Comparison of ENCODE assay signal across 20 cellular contexts in genomic region chr7:70321016-70321415, GRCh38.
A peak's percentile ranks its signal among the peaks of the same experiment; 100 is the strongest.
DNase-seq lines count a peak whose midpoint lies in the region; ATAC-seq, FAIRE-seq and TF ChIP-seq lines count a peak whose summit lies in the region.
"Had no signal": no experiment of that assay in that cellular context is flagged by ENCODE, and none has a peak within 500 bp of the region (broad histone marks: within the 10 kb centered on the region; RNA-seq: fewer than 3 reads in every experiment).

No MANE protein-coding gene starts in this region.

- H3K4me3 Mint-ChIP-seq in MCF 10A (ENCODE audit: unreplicated experiment) = no peak overlapping the region
- H3K4me3 Mint-ChIP-seq in natural killer cell treated with Interleukin-12 subunit alpha and Interleukin-12 subunit beta and Interleukin-15 and Interleukin-18, amount 100 ng/mL, for 72 hours = no peak overlapping the region
- H3K4me3 Mint-ChIP-seq: CD14-positive monocyte; CD4-positive, alpha-beta memory T cell; GM23338 had no signal

- H4K20me1 ChIP-seq in mammary epithelial cell (ENCODE audit: insufficient read depth, low read length) (no peaks in the 10 kb centered on the region), K562 (replicated peaks; ENCODE audit: control insufficient read depth, insufficient read depth, low read length) (no peaks in the 10 kb centered on the region)
- H4K20me1 ChIP-seq: BLaER1 had no signal

- no peaks in the 10 kb centered on the region for H3K27me3 Mint-ChIP-seq in MCF 10A (ENCODE audit: insufficient read depth, unreplicated experiment)
- peaks cover 3 to 8% of the 10 kb centered on the region in 2 donors for H3K27me3 Mint-ChIP-seq in natural killer cell treated with Interleukin-12 subunit alpha and Interleukin-12 subunit beta and Interleukin-15 and Interleukin-18, amount 100 ng/mL, for 72 hours
- H3K27me3 Mint-ChIP-seq: CD4-positive, alpha-beta memory T cell had no signal

- peaks cover 31% of the 10 kb centered on the region for H3K4me1 ChIP-seq in mammary epithelial cell (ENCODE audit: insufficient read depth, low read length)
- no peaks in the 10 kb centered on the region for H3K4me1 ChIP-seq in K562 (replicated peaks in 1 of 2; ENCODE audit: control insufficient read depth in 2 of 2, insufficient read depth in 2 of 2, low read length in 2 of 2)
- peaks cover 34% of the 10 kb centered on the region for H3K4me1 ChIP-seq in foreskin keratinocyte
- H3K4me1 ChIP-seq: BLaER1 had no signal

- H3K79me2 ChIP-seq in mammary epithelial cell (ENCODE audit: insufficient read depth, low read length) = no peaks in the 10 kb centered on the region
- no peaks in the 10 kb centered on the region for H3K79me2 ChIP-seq in K562 (ENCODE audit: control insufficient read depth, insufficient read depth, low read length)

- TF ChIP-seq CTCF in mammary epithelial cell (conservative IDR thresholded peaks at IDR 0.05 in 1 of 2, IDR thresholded peaks at IDR 0.05 in 1 of 2; ENCODE audit: extremely low read depth in 1 of 2, insufficient read depth in 1 of 2, low read depth in 1 of 2, low read length in 2 of 2) (no peak), MCF 10A (IDR thresholded peaks at IDR 0.05; ENCODE audit: unreplicated experiment) (no peak), K562 (IDR thresholded peaks at IDR 0.05 in 2 of 3, conservative IDR thresholded peaks at IDR 0.05 in 1 of 3; ENCODE audit: insufficient read depth in 2 of 3, low read depth in 1 of 3, low read length in 3 of 3) (no peak), foreskin keratinocyte (conservative IDR thresholded peaks at IDR 0.05) (no peak)

- ATAC-seq in K562 (no peak), foreskin keratinocyte (no peak), HG03025 (IDR thresholded peaks at IDR 0.05; ENCODE audit: low FRiP score, unreplicated experiment) (no peak)
- ATAC-seq in natural killer cell treated with Interleukin-12 subunit alpha and Interleukin-12 subunit beta and Interleukin-15 and Interleukin-18, amount 100 ng/mL, for 72 hours = no peak
- ATAC-seq: GM23338 had no signal

- TF ChIP-seq POLR2A in K562 (conservative IDR thresholded peaks at IDR 0.05) = no peak

- H3K27ac Mint-ChIP-seq in MCF 10A (ENCODE audit: low read depth, unreplicated experiment) = no peak overlapping the region
- no peak overlapping the region for H3K27ac Mint-ChIP-seq in natural killer cell treated with Interleukin-12 subunit alpha and Interleukin-12 subunit beta and Interleukin-15 and Interleukin-18, amount 100 ng/mL, for 72 hours
- H3K27ac Mint-ChIP-seq: CD14-positive monocyte, GM23338 had no signal

- DNase-seq in mammary epithelial cell (peak; percentile 61), MCF 10A (ENCODE audit: unreplicated experiment) (no peak), K562 (ENCODE audit: extremely low read depth in 1 of 4, low spot score in 3 of 4) (no peak), foreskin keratinocyte (peak; percentile 27 to 54), frontal cortex (ENCODE audit: low spot score in 2 of 2) (no peak)
- DNase-seq in natural killer cell treated with Interleukin-12 subunit alpha and Interleukin-12 subunit beta and Interleukin-15 and Interleukin-18, amount 100 ng/mL, for 72 hours (ENCODE audit: low spot score) = no peak
- DNase-seq: 8988T; CD4-positive, alpha-beta memory T cell; HCEC 1CT; IMR-90 had no signal

- H3K9ac ChIP-seq in mammary epithelial cell (ENCODE audit: insufficient read depth, low read length) (no peak overlapping the region), K562 (ENCODE audit: insufficient read depth in 1 of 2, low read depth in 2 of 2, low read length in 2 of 2) (no peak overlapping the region)
- H3K9ac ChIP-seq: BLaER1 had no signal

- H3K36me3 ChIP-seq in mammary epithelial cell (ENCODE audit: insufficient read depth, low read length) = no peaks in the 10 kb centered on the region
- no peaks in the 10 kb centered on the region for H3K36me3 ChIP-seq in K562 (ENCODE audit: control insufficient read depth, insufficient read depth, low read length)

- H3K4me2 ChIP-seq in mammary epithelial cell (ENCODE audit: insufficient read depth, low read depth, low read length) (no peak overlapping the region), K562 (ENCODE audit: insufficient read depth, low read length) (no peak overlapping the region)
- H3K4me2 ChIP-seq: BLaER1, GM23338 had no signal

- peaks cover 25% of the 10 kb centered on the region for H3K9me3 Mint-ChIP-seq in MCF 10A (ENCODE audit: unreplicated experiment)
- no peaks in the 10 kb centered on the region for H3K9me3 Mint-ChIP-seq in natural killer cell treated with Interleukin-12 subunit alpha and Interleukin-12 subunit beta and Interleukin-15 and Interleukin-18, amount 100 ng/mL, for 72 hours
- H3K9me3 Mint-ChIP-seq: GM23338 had no signal

- no peaks in the 10 kb centered on the region for H3K27me3 ChIP-seq in mammary epithelial cell (ENCODE audit: insufficient read depth, low read length)
- no peaks in the 10 kb centered on the region for H3K27me3 ChIP-seq in K562 (ENCODE audit: control insufficient read depth in 2 of 2, insufficient read depth in 2 of 2, low read length in 2 of 2)
- no peaks in the 10 kb centered on the region for H3K27me3 ChIP-seq in foreskin keratinocyte
- H3K27me3 ChIP-seq: BLaER1 had no signal

- POLR2A ChIA-PET in MCF 10A (lab: Yijun Ruan, JAX) (no interaction called here), K562 (lab: Yijun Ruan, JAX) (no interaction called here)

- FAIRE-seq in K562 (lab: Jason Lieb, UNC) = no peak
- FAIRE-seq in frontal cortex (lab: Jason Lieb, UNC) = no peak
- FAIRE-seq: G401.6, GM12891, GM19239, H54, HTR-8/SVneo had no signal

- in situ Hi-C loops in mammary epithelial cell (cut with MboI; ENCODE audit: low sequenced_read_pairs in 2 of 2) = no loop called here
- in situ Hi-C loops in K562 (cut with MboI) = no loop called here

- no peaks in the 10 kb centered on the region for H3K9me3 ChIP-seq in mammary epithelial cell (replicated peaks; ENCODE audit: insufficient read depth, low read length)
- H3K9me3 ChIP-seq in K562 (replicated peaks; ENCODE audit: control insufficient read depth, insufficient read depth, low read depth, low read length) = no peaks in the 10 kb centered on the region
- H3K9me3 ChIP-seq: BLaER1 had no signal

- H3K36me3 Mint-ChIP-seq in MCF 10A (ENCODE audit: insufficient read depth, unreplicated experiment) = no peaks in the 10 kb centered on the region
- H3K36me3 Mint-ChIP-seq in natural killer cell treated with Interleukin-12 subunit alpha and Interleukin-12 subunit beta and Interleukin-15 and Interleukin-18, amount 100 ng/mL, for 72 hours = no peaks in the 10 kb centered on the region
- H3K36me3 Mint-ChIP-seq: CD14-positive monocyte had no signal

- 79% methylated on average over 5 of the region's 5 CpGs for WGBS in mammary epithelial cell (ENCODE audit: low coverage, missing lambda C conversion rate)
- 1% methylated on average over 5 of the region's 5 CpGs for WGBS in K562 (ENCODE audit: insufficient coverage, low coverage, missing lambda C conversion rate)

- no peak for TF ChIP-seq RAD21 in K562 (CRISPR knock-in tag; conservative IDR thresholded peaks at IDR 0.05 in 1 of 2, IDR thresholded peaks at IDR 0.05 in 1 of 2)

- H3K27ac ChIP-seq in mammary epithelial cell (ENCODE audit: insufficient read depth, low read depth, low read length) = no peak overlapping the region
- H3K27ac ChIP-seq in K562 (ENCODE audit: extremely low read depth, low read depth, low read length) = no peak overlapping the region
- no peak overlapping the region for H3K27ac ChIP-seq in foreskin keratinocyte
- H3K27ac ChIP-seq: BLaER1, HL-60 had no signal

- TF ChIP-seq EP300 in K562 (IDR thresholded peaks at IDR 0.05; ENCODE audit: low read length) = no peak

- no TSS peak for BruUV-seq in mammary epithelial cell (replicated peaks; lab: Mats Ljungman, UMichigan)
- no TSS peak for BruUV-seq in MCF 10A (replicated peaks; lab: Mats Ljungman, UMichigan)
- BruUV-seq in K562 (replicated peaks; lab: Mats Ljungman, UMichigan) = no TSS peak

- dilution Hi-C loops in mammary epithelial cell (cut with HindIII; ENCODE audit: low sequenced_read_pairs) = no loop called here

- H3K9me1 ChIP-seq in K562 (ENCODE audit: control insufficient read depth, insufficient read depth, low read length) = no peaks in the 10 kb centered on the region

- H2AFZ ChIP-seq in mammary epithelial cell (ENCODE audit: low read depth, low read length) (no peak overlapping the region), K562 (ENCODE audit: low read depth, low read length) (no peak overlapping the region)
- H2AFZ ChIP-seq: GM23338 had no signal

- H3K4me1 Mint-ChIP-seq in MCF 10A (ENCODE audit: insufficient read depth, unreplicated experiment) = peaks cover 15% of the 10 kb centered on the region
- H3K4me1 Mint-ChIP-seq in natural killer cell treated with Interleukin-12 subunit alpha and Interleukin-12 subunit beta and Interleukin-15 and Interleukin-18, amount 100 ng/mL, for 72 hours (ENCODE audit: low read depth in 2 of 2) = peaks cover 3 to 4% of the 10 kb centered on the region in 2 donors
- H3K4me1 Mint-ChIP-seq: CD14-positive monocyte had no signal

- H3K4me3 ChIP-seq in mammary epithelial cell (replicated peaks in 1 of 3; ENCODE audit: insufficient read depth in 1 of 3, low read depth in 2 of 3, low read length in 3 of 3) (no peak overlapping the region), K562 (no peak overlapping the region)
- H3K4me3 ChIP-seq: BLaER1, GM23338 had no signal

- intact Hi-C loops in mammary epithelial cell (cut with micrococcal nuclease) = loop anchor here (10.0 kb wide), 1 partner anchor 374 kb away; no protein-coding TSS in a partner anchor
- intact Hi-C loops in MCF 10A (cut with micrococcal nuclease) = loop anchor here (10.0 kb wide), 1 partner anchor 374 kb away; no protein-coding TSS in a partner anchor
- intact Hi-C loops in K562 (cut with micrococcal nuclease) = no loop called here

- CTCF ChIA-PET in mammary epithelial cell (lab: Charles Lee; ENCODE audit: low non-redundant PET) (no interaction called here), MCF 10A (lab: Yijun Ruan, JAX) (no interaction called here), K562 (lab: Yijun Ruan, JAX; ENCODE audit: low intra/inter-chr PET ratio) (no interaction called here)

TF ChIP-seq in K562, 482 proteins besides CTCF, POLR2A, EP300 and RAD21 (continues in another document):
- no peak for TF ChIP-seq ZBTB26 (CRISPR knock-in tag; IDR thresholded peaks at IDR 0.05)
- no peak for TF ChIP-seq CEBPG (CRISPR knock-in tag; IDR thresholded peaks at IDR 0.05)
- peak; percentile 12 to 27; a peak in 1 of 4 replicates for TF ChIP-seq CEBPG (tag; conservative IDR thresholded peaks at IDR 0.05 in 1 of 2, IDR thresholded peaks at IDR 0.05 in 1 of 2)
- TF ChIP-seq TCF7L2 (IDR thresholded peaks at IDR 0.05; ENCODE audit: low read depth, low read length) = no peak

Comparison
In these comparisons a context has a peak if more than half of its experiments do, and no peak if none do; other contexts are left out.
1. DNase-seq: peak in mammary epithelial cell (single experiment) and foreskin keratinocyte (2 of 2); none in MCF 10A (single experiment), K562 (0 of 4), natural killer cell treated with Interleukin-12 subunit alpha and Interleukin-12 subunit beta and Interleukin-15 and Interleukin-18, amount 100 ng/mL, for 72 hours (single experiment) and frontal cortex (0 of 2).